In genomic region chr6:142902636-142903053, GRCh38 we compare ENCODE assay signal across 8 cellular contexts. TPM values are rescaled to one million over a fixed set of nuclear protein-coding genes. Genes with fewer than 3 reads are reported as not detected.
DNase-seq lines count a peak whose midpoint lies in the region; ATAC-seq and TF ChIP-seq lines count a peak whose summit lies in the region.

No MANE protein-coding gene starts in this region.

- H3K79me2 ChIP-seq in Karpas-422 (ENCODE audit: low read length) = no peaks in the 10 kb centered on the region

- H3K36me3 ChIP-seq in gastrocnemius medialis (no peaks in the 10 kb centered on the region), Karpas-422 (ENCODE audit: insufficient read depth, low read length) (no peaks in the 10 kb centered on the region)

- H3K9me2 ChIP-seq in Karpas-422 (replicated peaks; ENCODE audit: insufficient read depth, low read length) = no peaks in the 10 kb centered on the region

- TF ChIP-seq CTCF in fibroblast of pulmonary artery (IDR thresholded peaks at IDR 0.05; ENCODE audit: low read length, missing control alignments) = no peak
- TF ChIP-seq CTCF in gastrocnemius medialis (IDR thresholded peaks at IDR 0.05 in 4 of 5, conservative IDR thresholded peaks at IDR 0.05 in 1 of 5) = no peak

- no peaks in the 10 kb centered on the region for H4K20me1 ChIP-seq in Karpas-422 (ENCODE audit: insufficient read depth, low read depth, low read length)

- H3K9me3 ChIP-seq in gastrocnemius medialis (no peaks in the 10 kb centered on the region), Karpas-422 (ENCODE audit: low read length) (no peaks in the 10 kb centered on the region)

- in situ Hi-C loops in gastrocnemius medialis (cut with MboI; ENCODE audit: low sequenced_read_pairs in 4 of 4) = no loop called here

- no peak for TF ChIP-seq POLR2A in gastrocnemius medialis (IDR thresholded peaks at IDR 0.05)

- no peak overlapping the region for H3K9ac ChIP-seq in Karpas-422 (ENCODE audit: low read length)

- H3K4me1 ChIP-seq in gastrocnemius medialis = peaks cover 70 to 72% of the 10 kb centered on the region in 2 donors
- peaks cover 6% of the 10 kb centered on the region; the same call in 1 of the 2 replicates for H3K4me1 ChIP-seq in Karpas-422 (ENCODE audit: low read length)

- H3K27me3 ChIP-seq in gastrocnemius medialis (no peaks in the 10 kb centered on the region), Karpas-422 (ENCODE audit: low read length) (no peaks in the 10 kb centered on the region)

- DNase-seq in NK-92 (lab: John Stamatoyannopoulos, UW; ENCODE audit: unreplicated experiment) (peak; percentile 10), activated T-cell treated with anti-CD3 and anti-CD28 coated beads for 4 hours (peak; percentile 45), fibroblast of pulmonary artery (ENCODE audit: low read depth) (peak; percentile 98), gastrocnemius medialis (peak in 1 of 2 donors; percentile 44), NCI-H69 (lab: John Stamatoyannopoulos, UW) (no peak), Karpas-422 (no peak)

- peak overlapping the region in 3 of 4 donors; percentile 19 to 39 (median 30) for H3K27ac ChIP-seq in gastrocnemius medialis
- no peak overlapping the region for H3K27ac ChIP-seq in Karpas-422 (ENCODE audit: low read length)

- H2AFZ ChIP-seq in Karpas-422 (ENCODE audit: low read length) = no peak overlapping the region

- H3K4me3 ChIP-seq in fibroblast of pulmonary artery (replicated peaks; ENCODE audit: low read depth, low read length) (peak overlapping the region; percentile 34), gastrocnemius medialis (no peak overlapping the region), Karpas-422 (ENCODE audit: low read length) (no peak overlapping the region)

- ATAC-seq in GM18508 (IDR thresholded peaks at IDR 0.05; ENCODE audit: insufficient read depth, unreplicated experiment) (peak; percentile 70), HG02885 (IDR thresholded peaks at IDR 0.05; ENCODE audit: poor library complexity, unreplicated experiment) (peak; percentile 76), gastrocnemius medialis (peak; percentile 16 to 22)

- intact Hi-C loops in gastrocnemius medialis (cut with DNase I; ENCODE audit: low total_unique reads) = no loop called here

- no peak overlapping the region for H3K4me2 ChIP-seq in Karpas-422 (ENCODE audit: low read depth, low read length, poor library complexity, severe bottlenecking)

RNA-seq across cellular contexts. Expression of gene HIVEP2, which starts 42.3 kb away (rescaled TPM):
- total RNA-seq in gastrocnemius medialis = 10 to 100 TPM; 15.9 to 29.4 (median 25.3) TPM
- 1.3 and 3.0 TPM in 2 replicates for total RNA-seq in Karpas-422 (2014; rRNA removed; shearing (Covaris generic); ENCODE audit: low replicate concordance)

Comparison
In these comparisons a context has a peak if more than half of its experiments do, and no peak if none do; other contexts are left out.
1. ATAC-seq: peak in every context shown above with its lines; median percentile 76 in HG02885; 70 in GM18508; 19 in gastrocnemius medialis.
2. DNase-seq: peak in NK-92 (single experiment), activated T-cell treated with anti-CD3 and anti-CD28 coated beads for 4 hours (single experiment) and fibroblast of pulmonary artery (single experiment); none in NCI-H69 (single experiment) and Karpas-422 (single experiment).